Comparison of ENCODE assay signal across 15 cellular contexts in genomic region chr5:125595095-125595494, GRCh38.
A peak's percentile ranks its signal among the peaks of the same experiment; 100 is the strongest.
DNase-seq lines count a peak whose midpoint lies in the region; ATAC-seq and TF ChIP-seq lines count a peak whose summit lies in the region.
"Had no signal": no experiment of that assay in that cellular context is flagged by ENCODE, and none has a peak within 500 bp of the region (broad histone marks: within the 10 kb centered on the region; RNA-seq: fewer than 3 reads in every experiment).

No MANE protein-coding gene starts in this region.

- no peak overlapping the region for H3K27ac ChIP-seq in brain microvascular endothelial cell
- H3K27ac ChIP-seq: prostate gland had no signal

- TF ChIP-seq CTCF in brain microvascular endothelial cell (IDR thresholded peaks at IDR 0.05; ENCODE audit: low read depth, low read length, missing control alignments) = no peak
- no peak for TF ChIP-seq CTCF in GM20000 (IDR thresholded peaks at IDR 0.05; ENCODE audit: extremely low read depth, missing control alignments)

- in situ Hi-C loops in brain microvascular endothelial cell (cut with HindIII; ENCODE audit: low pct_ligation_motif_present, low sequenced_read_pairs) = no loop called here

- no peaks in the 10 kb centered on the region for H3K27me3 Mint-ChIP-seq in activated T-cell treated with anti-CD3 and anti-CD28 coated beads, Interleukin-2, amount 50 U/mL, for 4 hours (ENCODE audit: low read depth)
- H3K27me3 Mint-ChIP-seq: stimulated activated naive CD8-positive, alpha-beta T cell treated with anti-CD3 and anti-CD28 coated beads, Interleukin-15, Interleukin-2, amounts not matched to agents 100 ng/mL and 50 ng/mL, for 24 hours had no signal

- peak; percentile 11 for DNase-seq in brain microvascular endothelial cell
- peak; percentile 71 for DNase-seq in left cardiac atrium
- peak; percentile 28 for DNase-seq in non-pigmented ciliary epithelial cell (ENCODE audit: low read depth)
- DNase-seq in activated T-cell treated with anti-CD3 and anti-CD28 coated beads, Interleukin-2, amount 50 U/mL, for 4 hours = no peak
- no peak for DNase-seq in GM20000 (ENCODE audit: low spot score)
- no peak for DNase-seq in stimulated activated naive CD4-positive, alpha-beta T cell (lab: John Stamatoyannopoulos, UW)
- DNase-seq: activated T-cell treated with anti-CD3 and anti-CD28 coated beads, Interleukin-2, amount 50 U/mL, for 1 hour; amniotic stem cell; effector CD4-positive, alpha-beta T cell; GF-D8; glutamatergic neuron; HFFc6 had no signal

- intact Hi-C loops in left cardiac atrium (cut with DNase I) = no loop called here

- no peak overlapping the region for H3K4me3 ChIP-seq in brain microvascular endothelial cell (ENCODE audit: low read depth, low read length)
- H3K4me3 ChIP-seq: prostate gland had no signal

- no peaks in the 10 kb centered on the region for H3K4me1 Mint-ChIP-seq in activated T-cell treated with anti-CD3 and anti-CD28 coated beads, Interleukin-2, amount 50 U/mL, for 4 hours (ENCODE audit: low read depth)

- H3K36me3 ChIP-seq in brain microvascular endothelial cell (replicated peaks) = no peaks in the 10 kb centered on the region
- H3K36me3 ChIP-seq: prostate gland had no signal

- H3K4me3 Mint-ChIP-seq in activated T-cell treated with anti-CD3 and anti-CD28 coated beads, Interleukin-2, amount 50 U/mL, for 4 hours = no peak overlapping the region
- H3K4me3 Mint-ChIP-seq: HFFc6; stimulated activated naive CD8-positive, alpha-beta T cell treated with anti-CD3 and anti-CD28 coated beads, Interleukin-15, Interleukin-2, amounts not matched to agents 100 ng/mL and 50 ng/mL, for 24 hours had no signal

- peaks cover 7% of the 10 kb centered on the region for H3K9me3 Mint-ChIP-seq in activated T-cell treated with anti-CD3 and anti-CD28 coated beads, Interleukin-2, amount 50 U/mL, for 4 hours

- ATAC-seq in left cardiac atrium (peak; percentile 90 to 91), HG03097 (IDR thresholded peaks at IDR 0.05; ENCODE audit: low FRiP score, unreplicated experiment) (no peak)
- no peak for ATAC-seq in activated T-cell treated with anti-CD3 and anti-CD28 coated beads, Interleukin-2, amount 50 U/mL, for 4 hours

- no peaks in the 10 kb centered on the region for H3K27me3 ChIP-seq in brain microvascular endothelial cell (replicated peaks)

- no peaks in the 10 kb centered on the region for H3K36me3 Mint-ChIP-seq in activated T-cell treated with anti-CD3 and anti-CD28 coated beads, Interleukin-2, amount 50 U/mL, for 4 hours (ENCODE audit: insufficient read depth)

Comparison
In these comparisons a context has a peak if more than half of its experiments do, and no peak if none do; other contexts are left out.
1. DNase-seq: peak in brain microvascular endothelial cell (single experiment), left cardiac atrium (single experiment) and non-pigmented ciliary epithelial cell (single experiment); none in activated T-cell treated with anti-CD3 and anti-CD28 coated beads, Interleukin-2, amount 50 U/mL, for 4 hours (single experiment), GM20000 (single experiment) and stimulated activated naive CD4-positive, alpha-beta T cell (0 of 6).
2. ATAC-seq: peak in left cardiac atrium (2 of 2); none in activated T-cell treated with anti-CD3 and anti-CD28 coated beads, Interleukin-2, amount 50 U/mL, for 4 hours (0 of 2) and HG03097 (single experiment).